ENCODE assay signal across 10 cellular contexts in genomic region chr22:23215294-23216204, GRCh38. TPM values are rescaled to one million over a fixed set of nuclear protein-coding genes. Genes with fewer than 3 reads are reported as not detected.
DNase-seq lines count a peak whose midpoint lies in the region; FAIRE-seq and TF ChIP-seq lines count a peak whose summit lies in the region.
"Had no signal": no experiment of that assay in that cellular context is flagged by ENCODE, and none has a peak within 500 bp of the region (broad histone marks: within the 10 kb centered on the region; RNA-seq: fewer than 3 reads in every experiment).

No MANE protein-coding gene starts in this region.

- H3K79me2 ChIP-seq in keratinocyte (ENCODE audit: control insufficient read depth, insufficient read depth, low read length), result peaks cover 88% of the 10 kb centered on the region

- H3K9me3 ChIP-seq in keratinocyte (ENCODE audit: control insufficient read depth, low read depth, low read length), result no peaks in the 10 kb centered on the region

- TF ChIP-seq CTCF in keratinocyte (optimal IDR thresholded peaks at IDR 0.05 in 1 of 3, IDR thresholded peaks at IDR 0.05 in 1 of 3, conservative IDR thresholded peaks at IDR 0.05 in 1 of 3; ENCODE audit: extremely low read depth in 1 of 3, insufficient read depth in 2 of 3, low read length in 3 of 3) (no peak), glutamatergic neuron (IDR thresholded peaks at IDR 0.05; ENCODE audit: partially characterized antibody, unreplicated experiment) (no peak)

- H3K4me3 ChIP-seq in keratinocyte (ENCODE audit: control insufficient read depth in 2 of 3, extremely low read depth in 1 of 3, insufficient read depth in 2 of 3, low read depth in 1 of 3, low read length in 3 of 3), result no peak overlapping the region

- H3K4me1 Mint-ChIP-seq in activated naive CD8-positive, alpha-beta T cell (ENCODE audit: low read depth), result peaks cover 85% of the 10 kb centered on the region
- peaks cover 80% of the 10 kb centered on the region for H3K4me1 Mint-ChIP-seq in glutamatergic neuron (ENCODE audit: low read depth, unreplicated experiment)

- DNase-seq in stimulated activated CD4-positive, alpha-beta T cell treated with anti-CD3 and anti-CD28 coated beads, Interleukin-4, amount 100 ng/mL, for 24 hours, result peak; percentile 27
- no peak for DNase-seq in stimulated activated CD4-positive, alpha-beta T cell treated with anti-CD3 and anti-CD28 coated beads, Interleukin-1b, Interleukin-23, amount 100 ng/mL, for 48 hours
- peak; percentile 21 for DNase-seq in keratinocyte (ENCODE audit: low read depth, low spot score)
- DNase-seq in glutamatergic neuron, result no peak
- no peak for DNase-seq in NCI-H748 treated with DMSO at 0.1 percent for 48 hours (lab: John Stamatoyannopoulos, UW)
- DNase-seq in hypothalamus (lab: John Stamatoyannopoulos, UW), result no peak
- DNase-seq in ecto neural progenitor cell (ENCODE audit: low spot score), result no peak
- DNase-seq: NCI-H2171 treated with DMSO at 0.1 percent for 48 hours had no signal

- H3K9ac ChIP-seq in keratinocyte (ENCODE audit: control insufficient read depth, extremely low read depth, insufficient read depth, low read length), result no peak overlapping the region

- H3K27me3 Mint-ChIP-seq in activated naive CD8-positive, alpha-beta T cell, result no peaks in the 10 kb centered on the region
- peaks cover 17% of the 10 kb centered on the region for H3K27me3 Mint-ChIP-seq in glutamatergic neuron (ENCODE audit: unreplicated experiment)

- peaks cover 0 to 9% of the 10 kb centered on the region in 2 experiments for H3K36me3 ChIP-seq in keratinocyte (ENCODE audit: control insufficient read depth in 2 of 2, extremely low read depth in 1 of 2, insufficient read depth in 2 of 2, low read length in 2 of 2)

- H3K4me3 Mint-ChIP-seq in activated naive CD8-positive, alpha-beta T cell, result peak overlapping the region; percentile 72
- H3K4me3 Mint-ChIP-seq in glutamatergic neuron (ENCODE audit: unreplicated experiment), result no peak overlapping the region

- peaks cover 2% of the 10 kb centered on the region for H3K36me3 Mint-ChIP-seq in activated naive CD8-positive, alpha-beta T cell
- peaks cover 5% of the 10 kb centered on the region for H3K36me3 Mint-ChIP-seq in glutamatergic neuron (ENCODE audit: unreplicated experiment)

- H2AFZ ChIP-seq in keratinocyte (ENCODE audit: control insufficient read depth, low read length), result no peak overlapping the region

- H3K27me3 ChIP-seq in keratinocyte (ENCODE audit: control insufficient read depth, extremely low read depth, insufficient read depth, low read length), result no peaks in the 10 kb centered on the region

- H3K9me3 Mint-ChIP-seq in activated naive CD8-positive, alpha-beta T cell (ENCODE audit: low read depth), result no peaks in the 10 kb centered on the region
- peaks cover 17% of the 10 kb centered on the region for H3K9me3 Mint-ChIP-seq in glutamatergic neuron (ENCODE audit: unreplicated experiment)

- no peak for FAIRE-seq in keratinocyte (lab: Jason Lieb, UNC)
- FAIRE-seq: islet of Langerhans had no signal

- peaks cover 26% of the 10 kb centered on the region for H3K4me1 ChIP-seq in keratinocyte (ENCODE audit: control insufficient read depth, extremely low read depth, insufficient read depth, low read length)

- peak overlapping the region; percentile 94 for H3K27ac Mint-ChIP-seq in activated naive CD8-positive, alpha-beta T cell
- H3K27ac Mint-ChIP-seq in glutamatergic neuron (ENCODE audit: unreplicated experiment), result no peak overlapping the region

- peak overlapping the region; percentile 50 for H3K4me2 ChIP-seq in keratinocyte (ENCODE audit: control insufficient read depth, extremely low read depth, insufficient read depth, low read depth, low read length)

- peaks cover 8% of the 10 kb centered on the region for H4K20me1 ChIP-seq in keratinocyte (ENCODE audit: control insufficient read depth, extremely low read depth, insufficient read depth, low read length)

- dilution Hi-C loops in keratinocyte (cut with MboI; ENCODE audit: extremely low pct_ligation_motif_present, low sequenced_read_pairs), result no loop called here

- no peaks in the 10 kb centered on the region for H3K9me1 ChIP-seq in keratinocyte (ENCODE audit: control insufficient read depth, extremely low read depth, insufficient read depth, low read length)

- H3K27ac ChIP-seq in keratinocyte (ENCODE audit: control insufficient read depth, insufficient read depth, low read length), result no peak overlapping the region

RNA-seq across cellular contexts. Expression of gene BCR, which starts 35.2 kb away (rescaled TPM):
- 25.8 to 43.0 TPM (median 30.3 TPM) in 3 replicates for polyA plus RNA-seq in keratinocyte
- 30.9 TPM for polyA plus RNA-seq in keratinocyte (2011; ENCODE audit: low read depth)
- 30.9 and 75.3 TPM in 2 replicates for polyA plus RNA-seq in keratinocyte (2011; cell fraction: cytosol; rRNA removed)
- polyA plus RNA-seq in keratinocyte (2011; cell fraction: nucleus; rRNA removed), result 62.7 and 87.1 TPM in 2 replicates
- 38.4 and 56.2 TPM in 2 replicates for polyA plus RNA-seq in keratinocyte (2012; ENCODE audit: low replicate concordance)
- 84.1 to 263 TPM (median 98.7 TPM) in 3 replicates for polyA minus RNA-seq in keratinocyte
- 122 TPM for polyA minus RNA-seq in keratinocyte (2011; cell fraction: cytosol; rRNA and poly(A)+ RNA removed)
- 65.2 and 71.2 TPM in 2 replicates for polyA minus RNA-seq in keratinocyte (2011; cell fraction: nucleus; rRNA and poly(A)+ RNA removed)
- total RNA-seq in glutamatergic neuron (ENCODE audit: unreplicated experiment), result 268 TPM

Comparison
In these comparisons a context has a peak if more than half of its experiments do, and no peak if none do; other contexts are left out.
1. DNase-seq: peak in stimulated activated CD4-positive, alpha-beta T cell treated with anti-CD3 and anti-CD28 coated beads, Interleukin-4, amount 100 ng/mL, for 24 hours (single experiment) and keratinocyte (single experiment); none in stimulated activated CD4-positive, alpha-beta T cell treated with anti-CD3 and anti-CD28 coated beads, Interleukin-1b, Interleukin-23, amount 100 ng/mL, for 48 hours (single experiment), glutamatergic neuron (single experiment), NCI-H748 treated with DMSO at 0.1 percent for 48 hours (single experiment), hypothalamus (0 of 51) and ecto neural progenitor cell (single experiment).